1 cellular context compared by ENCODE assay signal in the genomic region with DNA sequence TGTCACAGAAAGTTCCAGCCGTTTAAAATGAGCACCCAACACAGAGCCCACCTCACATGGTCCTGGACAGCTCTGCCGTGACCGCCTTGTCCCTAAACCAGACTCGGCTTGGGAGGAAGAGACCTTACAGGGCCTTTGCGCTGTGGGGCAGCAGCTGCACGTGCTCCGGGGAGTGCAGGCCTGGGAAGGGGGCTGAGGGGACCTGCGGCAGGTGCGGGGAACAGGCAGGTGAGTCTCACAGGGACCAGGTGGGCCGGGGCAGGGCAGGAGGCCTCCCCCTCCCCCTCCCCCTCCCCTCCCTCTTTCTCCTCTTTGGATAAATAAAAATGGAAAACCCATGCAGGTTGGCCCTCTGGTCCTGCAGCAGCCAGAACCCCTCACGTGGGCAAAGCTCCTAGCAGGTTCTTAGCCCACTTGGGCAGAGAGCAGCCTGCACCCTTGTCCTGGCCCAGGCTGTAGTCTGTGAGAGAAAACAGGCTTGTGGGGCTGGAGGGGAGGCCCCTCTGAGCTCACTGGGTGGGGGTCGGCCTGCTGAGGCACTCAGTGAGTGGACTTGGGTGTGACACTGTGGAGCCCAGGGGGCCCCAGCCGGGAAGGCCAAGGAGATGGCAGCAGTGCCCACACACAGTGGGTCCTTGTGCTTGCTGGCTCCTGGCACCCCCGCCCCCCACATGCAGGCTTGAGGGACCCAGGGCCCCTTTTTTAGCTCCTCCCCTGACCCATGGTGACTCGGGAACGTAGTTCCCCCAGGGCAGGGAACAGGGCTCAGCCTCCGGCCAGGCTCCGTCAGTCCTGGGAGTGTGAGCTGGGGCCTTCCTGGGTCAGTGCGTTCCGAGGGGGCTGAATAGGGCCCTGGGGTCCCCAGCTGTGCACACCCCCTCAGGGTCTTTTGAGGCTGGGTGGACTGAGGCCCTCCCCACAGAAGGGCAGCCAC.
TF ChIP-seq lines count a peak whose summit lies in the region.

No MANE protein-coding gene starts in this region.

TF ChIP-seq in HEK293, 187 proteins besides CTCF, POLR2A, EP300 and RAD21 (continued from another document):
- TF ChIP-seq, protein P1, sequence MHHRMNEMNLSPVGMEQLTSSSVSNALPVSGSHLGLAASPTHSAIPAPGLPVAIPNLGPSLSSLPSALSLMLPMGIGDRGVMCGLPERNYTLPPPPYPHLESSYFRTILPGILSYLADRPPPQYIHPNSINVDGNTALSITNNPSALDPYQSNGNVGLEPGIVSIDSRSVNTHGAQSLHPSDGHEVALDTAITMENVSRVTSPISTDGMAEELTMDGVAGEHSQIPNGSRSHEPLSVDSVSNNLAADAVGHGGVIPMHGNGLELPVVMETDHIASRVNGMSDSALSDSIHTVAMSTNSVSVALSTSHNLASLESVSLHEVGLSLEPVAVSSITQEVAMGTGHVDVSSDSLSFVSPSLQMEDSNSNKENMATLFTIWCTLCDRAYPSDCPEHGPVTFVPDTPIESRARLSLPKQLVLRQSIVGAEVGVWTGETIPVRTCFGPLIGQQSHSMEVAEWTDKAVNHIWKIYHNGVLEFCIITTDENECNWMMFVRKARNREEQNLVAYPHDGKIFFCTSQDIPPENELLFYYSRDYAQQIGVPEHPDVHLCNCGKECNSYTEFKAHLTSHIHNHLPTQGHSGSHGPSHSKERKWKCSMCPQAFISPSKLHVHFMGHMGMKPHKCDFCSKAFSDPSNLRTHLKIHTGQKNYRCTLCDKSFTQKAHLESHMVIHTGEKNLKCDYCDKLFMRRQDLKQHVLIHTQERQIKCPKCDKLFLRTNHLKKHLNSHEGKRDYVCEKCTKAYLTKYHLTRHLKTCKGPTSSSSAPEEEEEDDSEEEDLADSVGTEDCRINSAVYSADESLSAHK (tag by site-specific recombination; IDR thresholded peaks at IDR 0.05): no peak
- TF ChIP-seq, protein P2, sequence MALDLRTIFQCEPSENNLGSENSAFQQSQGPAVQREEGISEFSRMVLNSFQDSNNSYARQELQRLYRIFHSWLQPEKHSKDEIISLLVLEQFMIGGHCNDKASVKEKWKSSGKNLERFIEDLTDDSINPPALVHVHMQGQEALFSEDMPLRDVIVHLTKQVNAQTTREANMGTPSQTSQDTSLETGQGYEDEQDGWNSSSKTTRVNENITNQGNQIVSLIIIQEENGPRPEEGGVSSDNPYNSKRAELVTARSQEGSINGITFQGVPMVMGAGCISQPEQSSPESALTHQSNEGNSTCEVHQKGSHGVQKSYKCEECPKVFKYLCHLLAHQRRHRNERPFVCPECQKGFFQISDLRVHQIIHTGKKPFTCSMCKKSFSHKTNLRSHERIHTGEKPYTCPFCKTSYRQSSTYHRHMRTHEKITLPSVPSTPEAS (tag by site-specific recombination; IDR thresholded peaks at IDR 0.05): no peak
